In the genomic region with DNA sequence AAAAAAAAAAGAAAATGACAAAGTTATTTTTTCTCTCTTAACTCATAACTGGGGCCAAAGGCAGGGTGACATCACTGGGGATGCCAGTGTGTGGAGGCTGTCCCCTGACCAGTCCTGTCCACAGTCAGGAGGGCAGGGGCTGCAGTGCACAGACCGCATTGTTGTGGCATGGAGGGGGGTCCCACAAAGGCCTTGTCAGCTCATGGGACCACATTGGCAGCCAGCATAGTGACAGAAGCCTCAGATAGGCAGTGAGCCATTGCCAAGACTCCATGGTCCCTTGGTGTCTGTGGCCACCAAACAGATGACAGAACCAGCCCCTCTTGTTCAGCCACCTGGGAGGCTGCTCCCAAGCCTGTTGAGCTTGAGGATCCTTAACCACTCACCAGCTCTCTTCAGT, we compare ENCODE assay signal across 22 cellular contexts. TPM values are rescaled to one million over a fixed set of nuclear protein-coding genes. Genes with fewer than 3 reads are reported as not detected.
DNase-seq lines count a peak whose midpoint lies in the region; ATAC-seq, FAIRE-seq and TF ChIP-seq lines count a peak whose summit lies in the region.
"Had no signal": no experiment of that assay in that cellular context is flagged by ENCODE, and none has a peak within 500 bp of the region (broad histone marks: within the 10 kb centered on the region; RNA-seq: fewer than 3 reads in every experiment).

No MANE protein-coding gene starts in this region.

- H3K36me3 ChIP-seq in BLaER1 (peaks cover 26% of the 10 kb centered on the region), H1 (ENCODE audit: control insufficient read depth in 2 of 4, insufficient read depth in 4 of 4, low read length in 3 of 4) (no peaks in the 10 kb centered on the region), gastrocnemius medialis (peaks cover 0 to 25% of the 10 kb centered on the region in 2 donors), MG63 (peaks cover 62% of the 10 kb centered on the region)

- H3K4ac ChIP-seq in H1 (replicated peaks; ENCODE audit: insufficient read length, low read depth, low read length), result no peak overlapping the region

- no peak overlapping the region for H2AK5ac ChIP-seq in H1 (ENCODE audit: low read depth, low read length)

- no peak overlapping the region for H2BK5ac ChIP-seq in H1 (ENCODE audit: low read depth, low read length)

- H3K79me1 ChIP-seq in H1 (ENCODE audit: low read depth, low read length), result no peaks in the 10 kb centered on the region

- 94% methylated on average over 1 of the region's 1 CpG; no CpG with 5 or more reads in 1 of the 2 experiments for WGBS in H1 (ENCODE audit: extremely low coverage in 1 of 2, insufficient coverage in 1 of 2, insufficient read length in 1 of 2, insufficient replicate concordance in 2 of 2, low coverage in 1 of 2, low lambda C conversion rate in 2 of 2, missing lambda C conversion rate in 1 of 2), 2 experiments

- no peak overlapping the region for H2AFZ ChIP-seq in H1 (ENCODE audit: low read length)

- H3K4me2 ChIP-seq in BLaER1 (peak overlapping the region; percentile 77), H1 (ENCODE audit: insufficient read depth in 1 of 2, low read depth in 2 of 2, low read length in 2 of 2) (no peak overlapping the region)
- H3K4me2 ChIP-seq: KMS-11 had no signal

- H3K9me3 ChIP-seq in BLaER1 (peaks cover 8% of the 10 kb centered on the region; the same call in 1 of the 2 replicates), H1 (ENCODE audit: insufficient read depth in 2 of 2, low read depth in 1 of 2, low read length in 1 of 2) (no peaks in the 10 kb centered on the region), gastrocnemius medialis (no peaks in the 10 kb centered on the region), MG63 (no peaks in the 10 kb centered on the region)
- H3K9me3 ChIP-seq: Peyer's patch had no signal

- H3K4me1 ChIP-seq in BLaER1 (peaks cover 59% of the 10 kb centered on the region), H1 (replicated peaks in 1 of 4; ENCODE audit: control insufficient read depth in 3 of 4, insufficient read depth in 4 of 4, low read length in 3 of 4) (peaks cover 0 to 10% (median 6%) of the 10 kb centered on the region in 4 experiments; a peak in 6 of 7 replicates), gastrocnemius medialis (peaks cover 23 to 27% of the 10 kb centered on the region in 2 donors)

- no peak for TF ChIP-seq POLR2A in H1 (IDR thresholded peaks at IDR 0.05; ENCODE audit: control extremely low read depth in 1 of 2, low read depth in 2 of 2, low read length in 2 of 2)
- TF ChIP-seq POLR2A in gastrocnemius medialis (IDR thresholded peaks at IDR 0.05), result no peak
- no peak for TF ChIP-seq POLR2A in GM12891 (IDR thresholded peaks at IDR 0.05; ENCODE audit: low read depth, low read length)

- ATAC-seq in gastrocnemius medialis (no peak), HG03460 (IDR thresholded peaks at IDR 0.05; ENCODE audit: unreplicated experiment) (no peak)
- ATAC-seq: GM12878, Right ventricle myocardium inferior had no signal

- no peak for TF ChIP-seq RAD21 in H1 (IDR thresholded peaks at IDR 0.05 in 1 of 2, conservative IDR thresholded peaks at IDR 0.05 in 1 of 2; ENCODE audit: low read depth in 2 of 2, low read length in 2 of 2)

- H2BK120ac ChIP-seq in H1 (replicated peaks; ENCODE audit: low read depth, low read length), result no peak overlapping the region

- no peak overlapping the region for H4K91ac ChIP-seq in H1 (replicated peaks; ENCODE audit: insufficient read length, low read length)

- TF ChIP-seq CTCF in H1 (IDR thresholded peaks at IDR 0.05; ENCODE audit: control extremely low read depth in 1 of 3, insufficient read depth in 1 of 3, low read depth in 1 of 3, low read length in 3 of 3) (no peak), gastrocnemius medialis (IDR thresholded peaks at IDR 0.05 in 4 of 5, conservative IDR thresholded peaks at IDR 0.05 in 1 of 5) (no peak)

- H3K14ac ChIP-seq in H1 (ENCODE audit: insufficient read length), result no peak overlapping the region

- TF ChIP-seq EP300 in H1 (IDR thresholded peaks at IDR 0.05; ENCODE audit: borderline replicate concordance in 1 of 2, low read depth in 2 of 2, low read length in 2 of 2), result no peak

- DNase-seq in DMS79 treated with DMSO at 0.1 percent for 48 hours (lab: John Stamatoyannopoulos, UW), result peak; percentile 26
- DNase-seq in H1 (ENCODE audit: low read depth in 1 of 2, low spot score in 2 of 2), result no peak
- peak in 1 of 2 donors; percentile 12 for DNase-seq in gastrocnemius medialis
- DNase-seq in MG63, result no peak
- no peak for DNase-seq in GM12891 (ENCODE audit: insufficient read length, low spot score)
- DNase-seq: AML-193; CD4-positive, CD25-positive, alpha-beta regulatory T cell; COR-L47; DMS153; EL; GOT3; NCI-H1436 treated with DMSO at 0.1 percent for 48 hours; NCI-H748 treated with DMSO at 0.1 percent for 48 hours; NK-92 treated with Interleukin-12 subunit alpha and Interleukin-12 subunit beta, amount 100 ng/mL, for 24 hours; Peyer's patch; SW 1271 had no signal

- no peak overlapping the region for H3K56ac ChIP-seq in H1 (replicated peaks; ENCODE audit: insufficient read length, low read depth, low read length)

- no peak overlapping the region for H2BK15ac ChIP-seq in H1 (ENCODE audit: low read length)

- H3K4me3 ChIP-seq in BLaER1 (no peak overlapping the region), H1 (ENCODE audit: extremely low read depth in 1 of 4, insufficient read depth in 2 of 4, low read depth in 3 of 4, low read length in 4 of 4) (no peak overlapping the region), gastrocnemius medialis (no peak overlapping the region), MG63 (no peak overlapping the region)
- H3K4me3 ChIP-seq: GM12878, Peyer's patch had no signal

- H4K20me1 ChIP-seq in BLaER1 (peaks cover 50% of the 10 kb centered on the region), H1 (replicated peaks in 1 of 2; ENCODE audit: control insufficient read depth in 1 of 2, insufficient read depth in 2 of 2, low read length in 2 of 2) (peaks cover 0 to 4% of the 10 kb centered on the region in 2 experiments)

- H4K8ac ChIP-seq in H1 (ENCODE audit: extremely low read depth, insufficient read depth, low read length), result peak overlapping the region; percentile 57; the same call in 1 of the 2 replicates

- in situ Hi-C loops in gastrocnemius medialis (cut with MboI; ENCODE audit: low sequenced_read_pairs in 4 of 4), result loop anchor here in 3 of 4 donors (25.0 kb wide), 1 partner anchor 137 kb away; a partner anchor contains a TSS

- H4K5ac ChIP-seq in H1 (ENCODE audit: insufficient read length, low read depth, low read length), result no peak overlapping the region

- no peak overlapping the region for H3K23ac ChIP-seq in H1 (ENCODE audit: insufficient read length)

- no peak overlapping the region for H3K18ac ChIP-seq in H1 (ENCODE audit: extremely low read depth, low read length)

- no peak overlapping the region for H2BK12ac ChIP-seq in H1 (ENCODE audit: low read depth, low read length)

- H3K27ac ChIP-seq in BLaER1 (no peak overlapping the region), H1 (ENCODE audit: low read depth, low read length) (no peak overlapping the region), gastrocnemius medialis (peak overlapping the region in 3 of 4 donors; percentile 40 to 97 (median 92))
- H3K27ac ChIP-seq: KMS-11, Peyer's patch had no signal

- no peaks in the 10 kb centered on the region for H3K79me2 ChIP-seq in H1 (ENCODE audit: control insufficient read depth in 1 of 2, insufficient read depth in 2 of 2, low read length in 2 of 2)

- H3K23me2 ChIP-seq in H1 (ENCODE audit: low read depth, low read length), result peaks cover 2% of the 10 kb centered on the region; the same call in 1 of the 2 replicates

- intact Hi-C loops in gastrocnemius medialis (cut with DNase I; ENCODE audit: low total_unique reads), result loop anchor here (2.0 to 5.0 kb wide), 4 partner anchors 29 to 132 kb away; a partner anchor contains a TSS

- CTCF ChIA-PET in H1 (lab: Charles Lee; ENCODE audit: partially characterized antibody), result interaction anchor here (0.6 to 1.7 kb wide), 5 partner anchors 19 to 63 kb away, joined by 3 to 4 read pairs (median 3); no protein-coding TSS in a partner anchor

- no peak for FAIRE-seq in H1 (lab: Jason Lieb, UNC)
- FAIRE-seq in GM12891 (lab: Jason Lieb, UNC), result no peak
- FAIRE-seq: GM12878, GM18507 had no signal

- POLR2A ChIA-PET in H1 (lab: Charles Lee; ENCODE audit: partially characterized antibody), result interaction anchor here (0.6 to 2.0 kb wide), 3 partner anchors 26 to 53 kb away, joined by 3 to 6 read pairs (median 4); no protein-coding TSS in a partner anchor

- no peak overlapping the region for H2BK20ac ChIP-seq in H1 (ENCODE audit: low read length)

- H3K9ac ChIP-seq in BLaER1 (peak overlapping the region; percentile 18; the same call in 1 of the 2 replicates), H1 (replicated peaks in 1 of 4; ENCODE audit: extremely low read depth in 1 of 4, low read depth in 3 of 4, low read length in 3 of 4) (no peak overlapping the region; a peak in 1 of 7 replicates)
- H3K9ac ChIP-seq: KMS-11 had no signal

- H3K27me3 ChIP-seq in BLaER1 (peaks cover 4% of the 10 kb centered on the region), H1 (replicated peaks in 1 of 4; ENCODE audit: control insufficient read depth in 3 of 4, extremely low read depth in 1 of 4, insufficient read depth in 3 of 4, low read length in 3 of 4) (no peaks in the 10 kb centered on the region), gastrocnemius medialis (no peaks in the 10 kb centered on the region), MG63 (no peaks in the 10 kb centered on the region)
- H3K27me3 ChIP-seq: Peyer's patch had no signal

RNA-seq across cellular contexts. Expression of a gene that starts 4.1 kb away (rescaled TPM):
- total RNA-seq in H1 (2021; fragmentation: NEBNext Ultra II Directional; extraction: Animal tissue kit (Norgen Biotek cat#: 25700)), result 7.3 and 8.0 TPM in 2 replicates
- 16.3 and 21.4 TPM in 2 replicates for polyA plus RNA-seq in H1 (2011; rRNA removed)
- polyA plus RNA-seq in H1 (2011; cell fraction: cytosol; rRNA removed), result 24.0 TPM
- 32.5 TPM for polyA plus RNA-seq in H1 (2011; cell fraction: nucleus; rRNA removed)
- polyA plus RNA-seq in H1 (2012, experiment 1 of 2), result 12.5 to 17.4 TPM (median 13.9 TPM) in 4 replicates
- 12.3 TPM for polyA plus RNA-seq in H1 (2012, experiment 2 of 2)
- 12.2 TPM for polyA plus RNA-seq in H1 (2013, experiment 1 of 2)
- polyA plus RNA-seq in H1 (2013, experiment 2 of 2), result 11.8 TPM
- polyA minus RNA-seq in H1 (2011; rRNA and poly(A)+ RNA removed), result 5.8 and 7.8 TPM in 2 replicates
- polyA minus RNA-seq in H1 (2011; cell fraction: cytosol; rRNA and poly(A)+ RNA removed), result 3.7 TPM
- polyA minus RNA-seq in H1 (2011; cell fraction: nucleus; rRNA and poly(A)+ RNA removed), result 10.1 TPM
- 10 to 100 TPM in 3 of 4 donors, 1 to 10 TPM in 1; 3.2 to 22.3 (median 14.3) TPM for total RNA-seq in gastrocnemius medialis
- total RNA-seq in MG63 (2014; rRNA removed; shearing (Covaris generic); ENCODE audit: low replicate concordance), result 32.4 and 98.7 TPM in 2 replicates
- 16.4 TPM for polyA plus RNA-seq in GM12891 (2012; ENCODE audit: low read depth, missing spikeins)

RNA-seq across cellular contexts. Expression of a gene that starts 4.7 kb away (rescaled TPM):
- 53.7 and 58.4 TPM in 2 replicates for total RNA-seq in H1 (2021; fragmentation: NEBNext Ultra II Directional; extraction: Animal tissue kit (Norgen Biotek cat#: 25700))
- polyA plus RNA-seq in H1 (2011; rRNA removed), result 47.3 and 64.7 TPM in 2 replicates
- 56.1 TPM for polyA plus RNA-seq in H1 (2011; cell fraction: cytosol; rRNA removed)
- polyA plus RNA-seq in H1 (2011; cell fraction: nucleus; rRNA removed), result 53.5 TPM
- polyA plus RNA-seq in H1 (2012, experiment 1 of 2), result 30.0 to 53.4 TPM (median 44.3 TPM) in 4 replicates
- 49.0 TPM for polyA plus RNA-seq in H1 (2012, experiment 2 of 2)
- polyA plus RNA-seq in H1 (2013, experiment 1 of 2), result 21.9 TPM
- 22.9 TPM for polyA plus RNA-seq in H1 (2013, experiment 2 of 2)
- 24.3 and 26.2 TPM in 2 replicates for polyA minus RNA-seq in H1 (2011; rRNA and poly(A)+ RNA removed)
- 30.0 TPM for polyA minus RNA-seq in H1 (2011; cell fraction: cytosol; rRNA and poly(A)+ RNA removed)
- 31.6 TPM for polyA minus RNA-seq in H1 (2011; cell fraction: nucleus; rRNA and poly(A)+ RNA removed)
- total RNA-seq in gastrocnemius medialis, result 10 to 100 TPM; 14.8 to 42.4 (median 25.2) TPM
- total RNA-seq in MG63 (2014; rRNA removed; shearing (Covaris generic); ENCODE audit: low replicate concordance), result 14.8 and 34.6 TPM in 2 replicates
- 21.8 TPM for polyA plus RNA-seq in GM12891 (2012; ENCODE audit: low read depth, missing spikeins)

RNA-seq across cellular contexts. Expression of a gene that starts 6.3 kb away (rescaled TPM):
- total RNA-seq in H1 (2021; fragmentation: NEBNext Ultra II Directional; extraction: Animal tissue kit (Norgen Biotek cat#: 25700)), result 38.5 and 44.3 TPM in 2 replicates
- 57.0 and 65.3 TPM in 2 replicates for polyA plus RNA-seq in H1 (2011; rRNA removed)
- 62.3 TPM for polyA plus RNA-seq in H1 (2011; cell fraction: cytosol; rRNA removed)
- polyA plus RNA-seq in H1 (2011; cell fraction: nucleus; rRNA removed), result 176 TPM
- 53.1 to 74.7 TPM (median 60.2 TPM) in 4 replicates for polyA plus RNA-seq in H1 (2012, experiment 1 of 2)
- polyA plus RNA-seq in H1 (2012, experiment 2 of 2), result 39.4 TPM
- polyA plus RNA-seq in H1 (2013, experiment 1 of 2), result 35.7 TPM
- 35.5 TPM for polyA plus RNA-seq in H1 (2013, experiment 2 of 2)
- 16.3 and 16.5 TPM in 2 replicates for polyA minus RNA-seq in H1 (2011; rRNA and poly(A)+ RNA removed)
- polyA minus RNA-seq in H1 (2011; cell fraction: cytosol; rRNA and poly(A)+ RNA removed), result 23.9 TPM
- polyA minus RNA-seq in H1 (2011; cell fraction: nucleus; rRNA and poly(A)+ RNA removed), result 34.5 TPM
- total RNA-seq in gastrocnemius medialis, result 1 to 10 TPM in 3 of 4 donors, under 1 TPM in 1; 0.42 to 3.3 (median 1.8) TPM
- 10.7 and 23.4 TPM in 2 replicates for total RNA-seq in MG63 (2014; rRNA removed; shearing (Covaris generic); ENCODE audit: low replicate concordance)
- polyA plus RNA-seq in GM12891 (2012; ENCODE audit: low read depth, missing spikeins), result 11.6 TPM

RNA-seq across cellular contexts. Expression of a gene that starts 47.5 kb away (rescaled TPM):
- 302 and 308 TPM in 2 replicates for total RNA-seq in H1 (2021; fragmentation: NEBNext Ultra II Directional; extraction: Animal tissue kit (Norgen Biotek cat#: 25700))
- polyA plus RNA-seq in H1 (2011; rRNA removed), result 265 and 293 TPM in 2 replicates
- 348 TPM for polyA plus RNA-seq in H1 (2011; cell fraction: cytosol; rRNA removed)
- 319 TPM for polyA plus RNA-seq in H1 (2011; cell fraction: nucleus; rRNA removed)
- polyA plus RNA-seq in H1 (2012, experiment 1 of 2), result 296 to 332 TPM (median 325 TPM) in 4 replicates
- polyA plus RNA-seq in H1 (2012, experiment 2 of 2), result 421 TPM
- polyA plus RNA-seq in H1 (2013, experiment 1 of 2), result 240 TPM
- polyA plus RNA-seq in H1 (2013, experiment 2 of 2), result 235 TPM
- polyA minus RNA-seq in H1 (2011; rRNA and poly(A)+ RNA removed), result 114 and 141 TPM in 2 replicates
- 161 TPM for polyA minus RNA-seq in H1 (2011; cell fraction: cytosol; rRNA and poly(A)+ RNA removed)
- polyA minus RNA-seq in H1 (2011; cell fraction: nucleus; rRNA and poly(A)+ RNA removed), result 71.4 TPM
- 100 to 1,000 TPM in 3 of 4 donors, 10 to 100 TPM in 1; 98.6 to 167 (median 153) TPM for total RNA-seq in gastrocnemius medialis
- total RNA-seq in MG63 (2014; rRNA removed; shearing (Covaris generic); ENCODE audit: low replicate concordance), result 200 and 209 TPM in 2 replicates
- 131 TPM for polyA plus RNA-seq in GM12891 (2012; ENCODE audit: low read depth, missing spikeins)

Comparison
In these comparisons a context has a peak if more than half of its experiments do, and no peak if none do; other contexts are left out.
1. H3K27ac ChIP-seq: peak in gastrocnemius medialis (3 of 4); none in BLaER1 (single experiment) and H1 (single experiment).